ENCODE assay signal across 22 cellular contexts in the genomic region with DNA sequence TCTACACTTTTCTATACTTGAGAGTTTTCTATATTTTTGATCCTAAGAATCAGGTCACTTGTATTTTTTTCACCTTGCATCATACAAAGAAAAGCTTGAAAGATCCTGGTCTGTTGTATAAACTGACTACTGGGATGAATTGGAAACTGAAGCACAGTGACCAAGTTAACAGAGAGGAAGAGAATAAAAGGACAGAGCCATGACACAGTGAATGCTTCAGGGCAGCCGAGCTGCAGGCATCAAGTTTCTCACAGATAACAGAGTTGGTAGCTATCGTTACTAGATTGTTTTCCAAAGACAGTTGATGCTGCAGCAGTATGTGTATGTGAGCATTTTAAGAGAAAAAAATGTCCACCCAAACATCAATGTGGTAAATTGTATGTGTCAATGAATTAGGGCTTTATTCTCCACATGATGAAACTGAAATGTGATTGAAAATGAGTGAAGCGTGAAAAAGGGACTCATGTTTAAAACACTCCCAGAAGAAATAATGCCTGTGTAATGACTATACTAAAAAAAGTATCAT.
"Had no signal": no experiment of that assay in that cellular context is flagged by ENCODE, and none has a peak within 500 bp of the region (broad histone marks: within the 10 kb centered on the region; RNA-seq: fewer than 3 reads in every experiment).

No MANE protein-coding gene starts in this region.

- H3K27me3 Mint-ChIP-seq: activated CD4-positive, alpha-beta memory T cell treated with anti-CD3 and anti-CD28 coated beads for 36 hours; activated CD8-positive, alpha-beta memory T cell treated with anti-CD3 and anti-CD28 coated beads, Interleukin-2, amount 10 ng/mL, durations not matched to agents 7 days and 5 days; activated naive CD8-positive, alpha-beta T cell treated with anti-CD3 and anti-CD28 coated beads, Interleukin-2, amount 50 U/mL, for 24 hours; effector memory CD8-positive, alpha-beta T cell; naive thymus-derived CD4-positive, alpha-beta T cell had no signal

- H3K36me3 ChIP-seq: ascending aorta had no signal

- H3K27ac ChIP-seq: ascending aorta, skin epidermis had no signal

- H3K4me3 Mint-ChIP-seq: activated CD4-positive, alpha-beta memory T cell treated with anti-CD3 and anti-CD28 coated beads for 36 hours; activated CD8-positive, alpha-beta memory T cell treated with anti-CD3 and anti-CD28 coated beads, Interleukin-2, amount 10 ng/mL, durations not matched to agents 7 days and 5 days; activated naive CD4-positive, alpha-beta T cell treated with anti-CD3 and anti-CD28 coated beads for 36 hours; activated naive CD8-positive, alpha-beta T cell treated with anti-CD3 and anti-CD28 coated beads, Interleukin-2, amount 50 U/mL, for 24 hours; effector memory CD8-positive, alpha-beta T cell; naive thymus-derived CD4-positive, alpha-beta T cell had no signal

- H3K36me3 Mint-ChIP-seq: activated CD4-positive, alpha-beta memory T cell treated with anti-CD3 and anti-CD28 coated beads for 36 hours; activated CD8-positive, alpha-beta memory T cell treated with anti-CD3 and anti-CD28 coated beads, Interleukin-2, amount 10 ng/mL, durations not matched to agents 7 days and 5 days; naive thymus-derived CD4-positive, alpha-beta T cell had no signal

- H3K4me1 ChIP-seq: ascending aorta had no signal

- H3K27me3 ChIP-seq: ascending aorta had no signal

- H3K4me3 ChIP-seq: ascending aorta, mucosa of descending colon, skin epidermis had no signal

- H3K9me3 ChIP-seq: ascending aorta, mucosa of descending colon had no signal

- H3K27ac Mint-ChIP-seq: activated CD4-positive, alpha-beta memory T cell treated with anti-CD3 and anti-CD28 coated beads for 36 hours; activated CD8-positive, alpha-beta memory T cell treated with anti-CD3 and anti-CD28 coated beads, Interleukin-2, amount 10 ng/mL, durations not matched to agents 7 days and 5 days; activated naive CD4-positive, alpha-beta T cell treated with anti-CD3 and anti-CD28 coated beads for 36 hours; activated naive CD8-positive, alpha-beta T cell treated with anti-CD3 and anti-CD28 coated beads, Interleukin-2, amount 50 U/mL, for 24 hours; activated T-helper 2 cell treated with anti-CD3 and anti-CD28 coated beads, Interferon-gamma antibody, Interleukin-2, Interleukin-4, amounts not matched to agents 10 μg/mL and 5 μg/mL and 100 μg/mL, durations not matched to agents 14 hours and 24 hours and 36 hours; effector memory CD8-positive, alpha-beta T cell; naive thymus-derived CD4-positive, alpha-beta T cell had no signal

- DNase-seq: activated CD4-positive, alpha-beta memory T cell treated with anti-CD3 and anti-CD28 coated beads for 36 hours; activated CD4-positive, alpha-beta T cell treated with anti-CD3 and anti-CD28 coated beads for 1 hour; activated CD8-positive, alpha-beta memory T cell treated with anti-CD3 and anti-CD28 coated beads, Interleukin-2, amount 10 ng/mL, durations not matched to agents 7 days and 5 days; activated naive CD4-positive, alpha-beta T cell treated with anti-CD3 and anti-CD28 coated beads for 36 hours; activated naive CD8-positive, alpha-beta T cell treated with anti-CD3 and anti-CD28 coated beads, Interleukin-2, amount 50 U/mL, for 24 hours; activated T-cell treated with anti-CD3 and anti-CD28 coated beads, Interleukin-2, amount 50 U/mL, for 1 hour; dermis blood vessel endothelial cell; effector memory CD8-positive, alpha-beta T cell; head of caudate nucleus; left colon; mammary epithelial cell; mucosa of descending colon; naive thymus-derived CD4-positive, alpha-beta T cell; nucleus accumbens; posterior cingulate gyrus; stimulated activated CD4-positive, alpha-beta T cell treated with anti-CD3 and anti-CD28 coated beads, Interleukin-15, amount 100 ng/mL, for 24 hours; stimulated activated CD4-positive, alpha-beta T cell treated with anti-CD3 and anti-CD28 coated beads, Interleukin-4, amount 100 ng/mL, for 24 hours; stimulated activated naive CD4-positive, alpha-beta T cell treated with Interleukin-2 at 50 U/mL for 16 hours; substantia nigra had no signal

- H3K4me1 Mint-ChIP-seq: activated CD8-positive, alpha-beta memory T cell treated with anti-CD3 and anti-CD28 coated beads, Interleukin-2, amount 10 ng/mL, durations not matched to agents 7 days and 5 days; activated naive CD8-positive, alpha-beta T cell treated with anti-CD3 and anti-CD28 coated beads, Interleukin-2, amount 50 U/mL, for 24 hours; naive thymus-derived CD4-positive, alpha-beta T cell had no signal

- ATAC-seq: activated CD8-positive, alpha-beta memory T cell treated with anti-CD3 and anti-CD28 coated beads, Interleukin-2, amount 10 ng/mL, durations not matched to agents 7 days and 5 days; activated naive CD8-positive, alpha-beta T cell treated with anti-CD3 and anti-CD28 coated beads, Interleukin-2, amount 50 U/mL, for 24 hours; effector memory CD8-positive, alpha-beta T cell; left colon; mucosa of descending colon; naive thymus-derived CD4-positive, alpha-beta T cell had no signal
